ENCODE assay signal across 8 cellular contexts in genomic region chr6:41546475-41546865, GRCh38.
A peak's percentile ranks its signal among the peaks of the same experiment; 100 is the strongest.
DNase-seq lines count a peak whose midpoint lies in the region; ATAC-seq and TF ChIP-seq lines count a peak whose summit lies in the region.

No MANE protein-coding gene starts in this region.

- in situ Hi-C loops in GM18951 (cut with MboI; ENCODE audit: low sequenced_read_pairs, unreplicated experiment) = no loop called here

- H3K4me1 ChIP-seq in BLaER1 (peaks cover 46% of the 10 kb centered on the region), rectal smooth muscle tissue (ENCODE audit: control insufficient read depth, insufficient read depth, low read length) (peaks cover 2% of the 10 kb centered on the region)

- peak; percentile 24 for TF ChIP-seq POLR2A in GM18951 (IDR thresholded peaks at IDR 0.05; ENCODE audit: extremely low read depth, insufficient read depth, insufficient read length)

- H3K9ac ChIP-seq in BLaER1 = peak overlapping the region; percentile 85
- no peak overlapping the region for H3K9ac ChIP-seq in rectal smooth muscle tissue (ENCODE audit: low read length)

- H3K27me3 ChIP-seq in BLaER1 (peaks cover 27% of the 10 kb centered on the region), rectal smooth muscle tissue (ENCODE audit: control insufficient read depth, insufficient read depth, low read length) (no peaks in the 10 kb centered on the region)

- H3K36me3 ChIP-seq in BLaER1 = peaks cover 22% of the 10 kb centered on the region
- no peaks in the 10 kb centered on the region for H3K36me3 ChIP-seq in rectal smooth muscle tissue (ENCODE audit: control insufficient read depth, insufficient read depth, low read length)

- peak overlapping the region; percentile 91 for H3K4me3 ChIP-seq in BLaER1
- H3K4me3 ChIP-seq in fibroblast of pulmonary artery (replicated peaks; ENCODE audit: low read depth, low read length) = peak overlapping the region; percentile 80
- peak overlapping the region; percentile 68 for H3K4me3 ChIP-seq in rectal smooth muscle tissue (ENCODE audit: low read length)

- H3K9me3 ChIP-seq in BLaER1 = no peaks in the 10 kb centered on the region

- peak; percentile 32 for ATAC-seq in HG03097 (IDR thresholded peaks at IDR 0.05; ENCODE audit: low FRiP score, unreplicated experiment)

- no peak for TF ChIP-seq CTCF in fibroblast of pulmonary artery (IDR thresholded peaks at IDR 0.05; ENCODE audit: low read length, missing control alignments)

- peak overlapping the region; percentile 89 for H3K4me2 ChIP-seq in BLaER1

- DNase-seq in T follicular helper cell (ENCODE audit: low read depth) (peak; percentile 38), fibroblast of pulmonary artery (ENCODE audit: low read depth) (no peak), NCI-H1048 (lab: John Stamatoyannopoulos, UW) (no peak), HuH-7.5 (ENCODE audit: low spot score) (no peak)

- H3K27ac ChIP-seq in BLaER1 = peak overlapping the region; percentile 79
- H3K27ac ChIP-seq in rectal smooth muscle tissue (ENCODE audit: low read depth, low read length) = peak overlapping the region; percentile 59

- peaks cover 44% of the 10 kb centered on the region for H4K20me1 ChIP-seq in BLaER1
